Comparison of ENCODE assay signal across 8 cellular contexts in the genomic region with DNA sequence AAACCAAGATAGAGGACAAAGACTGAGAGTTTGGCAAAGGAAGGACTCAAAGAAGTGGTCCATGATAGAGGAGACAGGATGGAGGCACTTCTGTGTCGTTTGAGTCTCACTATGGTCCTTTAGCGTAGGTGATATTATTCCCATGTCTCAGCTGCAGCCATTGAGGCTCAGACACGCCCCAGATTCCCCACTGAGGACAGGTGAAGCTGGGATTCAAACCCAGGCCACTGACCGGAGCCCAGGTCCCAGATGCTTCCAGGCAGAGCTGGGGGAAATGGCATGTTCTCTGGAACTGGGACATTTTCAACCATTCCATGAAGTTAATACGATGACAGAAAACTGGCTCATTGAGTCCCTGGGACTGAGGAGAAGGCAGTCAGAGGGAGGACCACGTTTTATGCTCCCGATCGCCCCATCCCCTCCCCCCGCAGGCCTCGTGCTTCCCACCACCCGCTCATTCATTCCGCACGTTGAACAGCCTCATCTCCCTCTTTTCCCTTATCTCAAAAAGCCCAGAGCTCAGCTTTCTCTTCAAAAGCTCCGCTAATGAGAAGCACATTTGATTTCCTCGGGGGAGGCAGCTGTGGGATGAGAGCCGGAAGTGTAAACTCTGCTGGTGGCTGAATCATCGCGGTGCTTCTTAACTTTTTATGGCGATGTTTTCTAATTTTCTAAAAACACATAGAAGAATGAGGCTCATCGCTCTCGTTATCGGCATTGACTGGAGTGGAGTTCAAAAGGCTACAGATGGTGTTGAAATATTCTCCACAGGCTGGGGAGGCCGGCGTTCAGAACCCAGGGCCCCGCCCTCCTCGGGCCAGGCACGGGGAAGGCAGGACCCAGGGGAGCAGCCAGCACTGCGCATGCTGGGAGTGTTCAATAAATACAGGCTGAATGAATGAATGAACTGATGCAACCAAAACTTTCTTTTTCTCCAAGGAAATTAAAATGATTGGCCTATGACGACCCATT.
DNase-seq lines count a peak whose midpoint lies in the region; ATAC-seq and TF ChIP-seq lines count a peak whose summit lies in the region.

No MANE protein-coding gene starts in this region.

- H3K4me1 ChIP-seq in BE2C: peaks cover 5% of the 10 kb centered on the region
- peaks cover 0 to 42% (median 6%) of the 10 kb centered on the region in 3 donors for H3K4me1 ChIP-seq in esophagus squamous epithelium
- peaks cover 0 to 9% (median 8%) of the 10 kb centered on the region in 4 donors for H3K4me1 ChIP-seq in upper lobe of left lung

- DNase-seq in BE2C (peak; percentile 80), GM20000 (ENCODE audit: low spot score) (peak; percentile 54), MV-4-11 (lab: John Stamatoyannopoulos, UW) (peak; percentile 72), esophagus squamous epithelium (lab: John Stamatoyannopoulos, UW) (no peak), upper lobe of left lung (peak; percentile 43 to 88), globus pallidus (ENCODE audit: low spot score) (no peak)
- peak; percentile 15 to 26 for DNase-seq in activated CD4-positive, alpha-beta T cell treated with anti-CD3 and anti-CD28 coated beads for 4 hours
- DNase-seq in natural killer cell treated with Interleukin-12 subunit alpha and Interleukin-12 subunit beta and Interleukin-15 and Interleukin-18, amount 100 ng/mL, for 72 hours (ENCODE audit: low spot score): no peak

- no peaks in the 10 kb centered on the region for H3K36me3 ChIP-seq in BE2C
- H3K36me3 ChIP-seq in esophagus squamous epithelium: no peaks in the 10 kb centered on the region
- H3K36me3 ChIP-seq in upper lobe of left lung: no peaks in the 10 kb centered on the region

- no peak for TF ChIP-seq CTCF in BE2C (IDR thresholded peaks at IDR 0.05; ENCODE audit: low read depth, low read length)
- TF ChIP-seq CTCF in GM20000 (IDR thresholded peaks at IDR 0.05; ENCODE audit: extremely low read depth, missing control alignments): no peak
- no peak for TF ChIP-seq CTCF in esophagus squamous epithelium (IDR thresholded peaks at IDR 0.05)
- no peak for TF ChIP-seq CTCF in upper lobe of left lung (IDR thresholded peaks at IDR 0.05)

- 25% methylated on average over 26 to 29 of the region's 29 CpGs for WGBS in esophagus squamous epithelium, 2 donors
- 24 to 25% methylated on average over 29 of the region's 29 CpGs for WGBS in upper lobe of left lung, 2 donors

- peaks cover 11 to 13% of the 10 kb centered on the region in 2 donors for H3K27me3 Mint-ChIP-seq in natural killer cell treated with Interleukin-12 subunit alpha and Interleukin-12 subunit beta and Interleukin-15 and Interleukin-18, amount 100 ng/mL, for 72 hours

- TF ChIP-seq EP300 in upper lobe of left lung (IDR thresholded peaks at IDR 0.05): no peak

- H3K27me3 ChIP-seq in BE2C (no peaks in the 10 kb centered on the region), esophagus squamous epithelium (peaks cover 0 to 33% (median 0%) of the 10 kb centered on the region in 4 donors), upper lobe of left lung (no peaks in the 10 kb centered on the region)

- H3K27ac ChIP-seq in esophagus squamous epithelium (peak overlapping the region in 3 of 4 donors; percentile 19 to 45 (median 37)), upper lobe of left lung (no peak overlapping the region)

- peaks cover 0 to 10% of the 10 kb centered on the region in 2 donors for H3K4me1 Mint-ChIP-seq in natural killer cell treated with Interleukin-12 subunit alpha and Interleukin-12 subunit beta and Interleukin-15 and Interleukin-18, amount 100 ng/mL, for 72 hours (ENCODE audit: low read depth in 2 of 2)

- H3K36me3 Mint-ChIP-seq in natural killer cell treated with Interleukin-12 subunit alpha and Interleukin-12 subunit beta and Interleukin-15 and Interleukin-18, amount 100 ng/mL, for 72 hours: no peaks in the 10 kb centered on the region

- intact Hi-C loops in esophagus squamous epithelium (cut with DNase I): no loop called here

- peak overlapping the region; percentile 75 for H3K4me3 Mint-ChIP-seq in natural killer cell treated with Interleukin-12 subunit alpha and Interleukin-12 subunit beta and Interleukin-15 and Interleukin-18, amount 100 ng/mL, for 72 hours

- peak overlapping the region in 1 of 2 donors; percentile 76 for H3K27ac Mint-ChIP-seq in natural killer cell treated with Interleukin-12 subunit alpha and Interleukin-12 subunit beta and Interleukin-15 and Interleukin-18, amount 100 ng/mL, for 72 hours

- H3K9me3 ChIP-seq in BE2C (no peaks in the 10 kb centered on the region), esophagus squamous epithelium (peaks cover 0 to 6% (median 0%) of the 10 kb centered on the region in 3 donors), upper lobe of left lung (peaks cover 0 to 7% (median 3%) of the 10 kb centered on the region in 4 donors)

- TF ChIP-seq POLR2A in esophagus squamous epithelium (IDR thresholded peaks at IDR 0.05): no peak
- TF ChIP-seq POLR2A in upper lobe of left lung (IDR thresholded peaks at IDR 0.05): no peak

- peaks cover 2% of the 10 kb centered on the region for H3K9me3 Mint-ChIP-seq in natural killer cell treated with Interleukin-12 subunit alpha and Interleukin-12 subunit beta and Interleukin-15 and Interleukin-18, amount 100 ng/mL, for 72 hours

- peak overlapping the region; percentile 53 for H3K4me3 ChIP-seq in BE2C (ENCODE audit: low read depth, low read length)
- peak overlapping the region in 3 of 4 donors; percentile 29 to 57 (median 30) for H3K4me3 ChIP-seq in esophagus squamous epithelium
- H3K4me3 ChIP-seq in upper lobe of left lung: peak overlapping the region in 3 of 4 donors; percentile 13 to 40 (median 34)

- peak; percentile 77 to 82 for ATAC-seq in natural killer cell treated with Interleukin-12 subunit alpha and Interleukin-12 subunit beta and Interleukin-15 and Interleukin-18, amount 100 ng/mL, for 72 hours
- ATAC-seq in upper lobe of left lung (ENCODE audit: low FRiP score in 2 of 2): peak; percentile 77 to 93

Comparison
In these comparisons a context has a peak if more than half of its experiments do, and no peak if none do; other contexts are left out.
1. DNase-seq: peak in BE2C (single experiment), GM20000 (single experiment), MV-4-11 (single experiment), activated CD4-positive, alpha-beta T cell treated with anti-CD3 and anti-CD28 coated beads for 4 hours (2 of 2) and upper lobe of left lung (2 of 2); none in esophagus squamous epithelium (single experiment), natural killer cell treated with Interleukin-12 subunit alpha and Interleukin-12 subunit beta and Interleukin-15 and Interleukin-18, amount 100 ng/mL, for 72 hours (single experiment) and globus pallidus (single experiment).
2. H3K27ac ChIP-seq: peak in esophagus squamous epithelium (3 of 4); none in upper lobe of left lung (0 of 4).
3. Peak in every context shown above with its lines, with median percentiles within 50 percentile points of each other: H3K4me3 ChIP-seq.